ENCODE assay signal across 8 cellular contexts in the genomic region with DNA sequence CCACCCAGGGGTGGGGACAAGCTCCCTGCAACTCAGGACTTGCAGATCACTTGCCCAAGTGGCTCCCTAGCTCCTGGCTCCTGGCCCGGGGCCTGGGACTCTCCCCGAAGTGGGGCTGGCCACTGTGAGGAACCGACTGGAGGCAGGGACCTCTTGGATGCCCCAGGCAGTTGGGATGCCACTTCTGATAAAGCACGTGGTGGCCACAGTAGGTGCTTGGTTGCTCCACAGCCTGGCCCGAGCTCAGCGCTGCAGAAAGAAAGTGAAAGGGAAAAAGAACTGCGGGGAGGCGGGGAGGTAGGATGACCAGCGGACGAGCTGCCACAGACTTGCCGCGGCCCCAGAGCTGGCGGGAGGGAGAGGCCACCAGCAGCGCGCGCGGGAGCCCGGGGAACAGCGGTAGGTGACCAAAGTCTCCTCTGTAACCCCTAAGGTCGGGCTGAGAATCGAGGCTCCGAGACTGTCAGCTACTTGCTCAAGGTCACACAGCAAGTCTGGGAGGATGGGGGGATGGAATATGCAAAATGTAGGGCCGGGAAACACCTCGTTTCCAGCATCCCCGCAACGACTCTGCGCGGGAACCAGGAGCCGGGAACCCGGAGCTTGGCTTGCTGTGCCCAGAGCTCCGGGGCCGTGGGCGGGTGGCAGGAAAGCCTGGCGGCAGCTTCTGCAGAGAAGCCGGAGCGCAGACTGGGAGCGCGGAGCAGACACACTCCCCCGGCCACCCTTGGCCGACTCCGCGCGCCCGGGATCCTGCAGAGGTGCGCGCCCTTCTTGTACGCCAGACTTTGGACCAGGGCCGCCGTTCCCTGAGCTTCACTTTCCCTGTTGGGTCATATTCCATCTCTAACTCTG. TPM values are rescaled to one million over a fixed set of nuclear protein-coding genes. Genes with fewer than 3 reads are reported as not detected.
A peak's percentile ranks its signal among the peaks of the same experiment; 100 is the strongest.
DNase-seq lines count a peak whose midpoint lies in the region; ATAC-seq, FAIRE-seq and TF ChIP-seq lines count a peak whose summit lies in the region.

No MANE protein-coding gene starts in this region.

- TF ChIP-seq POLR2A in H54 (IDR thresholded peaks at IDR 0.05; ENCODE audit: low read depth, low read length) = peak; percentile 1; the same call in 1 of the 2 replicates

- no peak for FAIRE-seq in H54 (lab: Jason Lieb, UNC)

- H3K4me3 ChIP-seq in GM08714 (ENCODE audit: low read length) (peak overlapping the region; percentile 67), WI38 (ENCODE audit: low read depth, low read length) (peak overlapping the region; percentile 57), fibroblast of villous mesenchyme (ENCODE audit: low read depth, low read length) (peak overlapping the region; percentile 47)

- DNase-seq in H54 (ENCODE audit: insufficient read length, low spot score) = peak; percentile 66
- DNase-seq in fibroblast of villous mesenchyme (ENCODE audit: low read depth) = peak; percentile 26
- DNase-seq in occipital lobe (lab: John Stamatoyannopoulos, UW) = peak; percentile 38
- DNase-seq in NCI-H345 (lab: John Stamatoyannopoulos, UW) = no peak

- TF ChIP-seq CTCF in WI38 (IDR thresholded peaks at IDR 0.05; ENCODE audit: low read depth, low read length) = no peak
- no peak for TF ChIP-seq CTCF in fibroblast of villous mesenchyme (IDR thresholded peaks at IDR 0.05; ENCODE audit: insufficient read depth, low read depth, low read length)

- ATAC-seq in HG03565 (IDR thresholded peaks at IDR 0.05; ENCODE audit: unreplicated experiment) (no peak), HG02973 (IDR thresholded peaks at IDR 0.05; ENCODE audit: unreplicated experiment) (no peak)

RNA-seq across cellular contexts. Expression of a gene that starts 1.9 kb away (rescaled TPM):
- under 0.01 TPM in 1 of 2 replicates, not detected in the other for total RNA-seq in fibroblast of villous mesenchyme
- 0.47 TPM for total RNA-seq in occipital lobe
